ENCODE assay signal across 22 cellular contexts in the genomic region with DNA sequence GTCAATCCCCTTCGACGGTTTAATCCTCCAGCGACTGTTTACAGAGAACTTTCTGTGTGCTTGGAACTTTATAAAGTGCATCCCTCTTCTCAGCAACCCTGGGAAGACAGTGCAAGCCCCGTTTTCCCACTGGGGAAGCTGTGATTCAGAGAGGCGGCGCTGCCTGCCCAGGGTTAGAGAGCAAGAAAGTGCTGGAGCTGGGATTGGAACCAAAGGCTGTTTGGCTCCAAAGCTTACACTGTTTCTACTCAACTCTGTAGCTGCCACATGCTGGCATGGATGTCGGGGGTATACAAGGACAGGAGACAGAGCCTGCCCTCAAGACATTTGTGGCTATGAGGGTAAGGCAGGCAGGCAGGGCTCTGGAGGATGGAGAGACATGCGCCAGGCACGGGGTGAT. TPM values are rescaled to one million over a fixed set of nuclear protein-coding genes. Genes with fewer than 3 reads are reported as not detected.
A peak's percentile ranks its signal among the peaks of the same experiment; 100 is the strongest.
DNase-seq lines count a peak whose midpoint lies in the region; ATAC-seq and TF ChIP-seq lines count a peak whose summit lies in the region.
"Had no signal": no experiment of that assay in that cellular context is flagged by ENCODE, and none has a peak within 500 bp of the region (broad histone marks: within the 10 kb centered on the region; RNA-seq: fewer than 3 reads in every experiment).

No MANE protein-coding gene starts in this region.

- no peak overlapping the region for H3K4me3 ChIP-seq in BLaER1 treated with 17β-estradiol and CSF1 and Interleukin-3, amounts not matched to agents 10 nM and 100 nM
- no peak overlapping the region for H3K4me3 ChIP-seq in RWPE2 (ENCODE audit: severe bottlenecking)
- no peak overlapping the region for H3K4me3 ChIP-seq in psoas muscle
- no peak overlapping the region for H3K4me3 ChIP-seq in ovary

- H3K4me1 Mint-ChIP-seq in glutamatergic neuron (ENCODE audit: low read depth, unreplicated experiment) = peaks cover 37% of the 10 kb centered on the region
- H3K4me1 Mint-ChIP-seq: CD4-positive, alpha-beta memory T cell; central memory CD8-positive, alpha-beta T cell had no signal

- H3K4me1 ChIP-seq in BLaER1 treated with 17β-estradiol and CSF1 and Interleukin-3, amounts not matched to agents 10 nM and 100 nM = peaks cover 19 to 62% (median 52%) of the 10 kb centered on the region in 10 experiments
- H3K4me1 ChIP-seq in RWPE2 (ENCODE audit: insufficient read depth, poor library complexity, severe bottlenecking) (peaks cover 15% of the 10 kb centered on the region), psoas muscle (peaks cover 15% of the 10 kb centered on the region), ovary (ENCODE audit: insufficient read depth) (peaks cover 21% of the 10 kb centered on the region)

- H3K9ac ChIP-seq in BLaER1 treated with 17β-estradiol and CSF1 and Interleukin-3, amounts not matched to agents 10 nM and 100 nM = peak overlapping the region in 1 of 11 experiments; percentile 12; a peak in 2 of 22 replicates
- H3K9ac ChIP-seq: KMS-11 had no signal

- peaks cover 6% of the 10 kb centered on the region for H3K27me3 Mint-ChIP-seq in glutamatergic neuron (ENCODE audit: unreplicated experiment)

- H3K27ac ChIP-seq in BLaER1 treated with 17β-estradiol and CSF1 and Interleukin-3, amounts not matched to agents 10 nM and 100 nM = peak overlapping the region in 2 of 11 experiments; percentile 25 to 28; a peak in 1 of 22 replicates
- H3K27ac ChIP-seq in RWPE2 (ENCODE audit: poor library complexity, severe bottlenecking) (peak overlapping the region; percentile 56), psoas muscle (no peak overlapping the region), ovary (no peak overlapping the region)
- H3K27ac ChIP-seq: KMS-11 had no signal

- no peak for ATAC-seq in RWPE2 (ENCODE audit: low read depth)
- no peak for ATAC-seq in psoas muscle
- ATAC-seq: T-helper 17 cell had no signal

- peaks cover 6% of the 10 kb centered on the region for H3K9me3 Mint-ChIP-seq in glutamatergic neuron (ENCODE audit: unreplicated experiment)
- H3K9me3 Mint-ChIP-seq: CD4-positive, alpha-beta memory T cell; central memory CD8-positive, alpha-beta T cell had no signal

- no peak for TF ChIP-seq EP300 in ovary (IDR thresholded peaks at IDR 0.05)

- no peak for TF ChIP-seq CTCF in RWPE2 (IDR thresholded peaks at IDR 0.05; ENCODE audit: poor library complexity, severe bottlenecking)
- TF ChIP-seq CTCF in glutamatergic neuron (IDR thresholded peaks at IDR 0.05; ENCODE audit: partially characterized antibody, unreplicated experiment) = no peak
- no peak for TF ChIP-seq CTCF in psoas muscle (IDR thresholded peaks at IDR 0.05)
- no peak for TF ChIP-seq CTCF in ovary (IDR thresholded peaks at IDR 0.05)

- no peak for TF ChIP-seq POLR2A in ovary (IDR thresholded peaks at IDR 0.05)

- H3K9me3 ChIP-seq in BLaER1 treated with 17β-estradiol and CSF1 and Interleukin-3, amounts not matched to agents 10 nM and 100 nM (replicated peaks in 1 of 11) = no peaks in the 10 kb centered on the region
- H3K9me3 ChIP-seq in RWPE2 (ENCODE audit: severe bottlenecking) = no peaks in the 10 kb centered on the region
- H3K9me3 ChIP-seq in psoas muscle = no peaks in the 10 kb centered on the region
- H3K9me3 ChIP-seq in ovary = no peaks in the 10 kb centered on the region
- H3K9me3 ChIP-seq: heart left ventricle had no signal

- H3K4me3 Mint-ChIP-seq in glutamatergic neuron (ENCODE audit: unreplicated experiment) = no peak overlapping the region
- H3K4me3 Mint-ChIP-seq: CD4-positive, alpha-beta memory T cell; central memory CD8-positive, alpha-beta T cell; T-helper 17 cell had no signal

- peak overlapping the region in 8 of 11 experiments; percentile 4 to 42 (median 28); a peak in 10 of 22 replicates for H3K4me2 ChIP-seq in BLaER1 treated with 17β-estradiol and CSF1 and Interleukin-3, amounts not matched to agents 10 nM and 100 nM
- H3K4me2 ChIP-seq: KMS-11 had no signal

- no peaks in the 10 kb centered on the region; a peak in 1 of 22 replicates for H3K27me3 ChIP-seq in BLaER1 treated with 17β-estradiol and CSF1 and Interleukin-3, amounts not matched to agents 10 nM and 100 nM
- H3K27me3 ChIP-seq in RWPE2 (ENCODE audit: insufficient read depth, poor library complexity, severe bottlenecking) (no peaks in the 10 kb centered on the region), psoas muscle (ENCODE audit: insufficient read depth in 3 of 3, low read length in 2 of 3) (peaks cover 0 to 22% (median 6%) of the 10 kb centered on the region in 3 donors), ovary (no peaks in the 10 kb centered on the region)
- H3K27me3 ChIP-seq: heart left ventricle had no signal

- no peaks in the 10 kb centered on the region for H3K36me3 Mint-ChIP-seq in glutamatergic neuron (ENCODE audit: unreplicated experiment)
- H3K36me3 Mint-ChIP-seq: CD4-positive, alpha-beta memory T cell had no signal

- no peak for DNase-seq in RWPE2 (ENCODE audit: low spot score)
- no peak for DNase-seq in glutamatergic neuron
- DNase-seq in psoas muscle = peak; percentile 51 to 69
- DNase-seq in DMS153 treated with DMSO at 0.1 percent for 48 hours (lab: John Stamatoyannopoulos, UW; ENCODE audit: unreplicated experiment) = no peak
- DNase-seq in D341Med (ENCODE audit: low spot score) = no peak
- DNase-seq in AG08395 (ENCODE audit: low spot score) = no peak
- DNase-seq in ovary = no peak
- DNase-seq: activated CD4-positive, alpha-beta T cell treated with anti-CD3 and anti-CD28 coated beads, Interleukin-2, amount 50 U/mL, for 4 hours; activated gamma-delta T cell; CD4-positive, alpha-beta memory T cell; DMS79; effector memory CD4-positive, alpha-beta T cell; NCI-H2081 treated with DMSO at 0.1 percent for 48 hours; NCI-H524; SIG-M5; small intestine; stimulated activated CD4-positive, alpha-beta T cell treated with anti-CD3 and anti-CD28 coated beads, Interleukin-4, amount 100 ng/mL, for 1 hour; T-helper 17 cell had no signal

- 42 to 60% (median 44%) methylated on average over 9 of the region's 9 CpGs for WGBS in psoas muscle, 3 donors
- WGBS in ovary, 3 donors = 58 to 75% (median 65%) methylated on average over 8 to 9 of the region's 9 CpGs

- peaks cover 0 to 34% (median 18%) of the 10 kb centered on the region in 11 experiments; a peak in 13 of 22 replicates for H4K20me1 ChIP-seq in BLaER1 treated with 17β-estradiol and CSF1 and Interleukin-3, amounts not matched to agents 10 nM and 100 nM

- H3K27ac Mint-ChIP-seq in glutamatergic neuron (ENCODE audit: unreplicated experiment) = peak overlapping the region; percentile 64
- H3K27ac Mint-ChIP-seq: CD4-positive, alpha-beta memory T cell; T-helper 17 cell had no signal

- peaks cover 0 to 46% (median 26%) of the 10 kb centered on the region in 11 experiments; a peak in 14 of 22 replicates for H3K36me3 ChIP-seq in BLaER1 treated with 17β-estradiol and CSF1 and Interleukin-3, amounts not matched to agents 10 nM and 100 nM
- H3K36me3 ChIP-seq in RWPE2 (ENCODE audit: low read depth) (peaks cover 6% of the 10 kb centered on the region; the same call in 1 of the 2 replicates), psoas muscle (ENCODE audit: insufficient read depth in 1 of 2, low read depth in 1 of 2) (no peaks in the 10 kb centered on the region), ovary (no peaks in the 10 kb centered on the region)

- intact Hi-C loops in psoas muscle (cut with DNase I) = no loop called here
- intact Hi-C loops in ovary (cut with DNase I) = no loop called here

RNA-seq across cellular contexts. Expression of a gene that starts 13.0 kb away (rescaled TPM):
- total RNA-seq in glutamatergic neuron (ENCODE audit: unreplicated experiment) (184 TPM), psoas muscle (10 to 100 TPM; 19.3 to 95.7 (median 29.3) TPM), ovary (100 to 1,000 TPM in 5 of 7 donors, 10 to 100 TPM in 2; 62.7 to 394 (median 189) TPM)
- polyA plus RNA-seq in psoas muscle (10 to 100 TPM; 10.5 to 14.0 (median 12.0) TPM), ovary (100 to 1,000 TPM in 1 of 2 donors, 10 to 100 TPM in 1; 81.7 to 196 TPM)
- total RNA-seq: CD4-positive, alpha-beta memory T cell had no signal
- polyA plus RNA-seq: CD4-positive, alpha-beta memory T cell had no signal

Comparison
In these comparisons a context has a peak if more than half of its experiments do, and no peak if none do; other contexts are left out.
1. DNase-seq: peak in psoas muscle (2 of 2); none in RWPE2 (single experiment), glutamatergic neuron (single experiment), DMS153 treated with DMSO at 0.1 percent for 48 hours (single experiment), D341Med (single experiment), AG08395 (single experiment) and ovary (0 of 5).